19 cellular contexts compared by ENCODE assay signal in the genomic region with DNA sequence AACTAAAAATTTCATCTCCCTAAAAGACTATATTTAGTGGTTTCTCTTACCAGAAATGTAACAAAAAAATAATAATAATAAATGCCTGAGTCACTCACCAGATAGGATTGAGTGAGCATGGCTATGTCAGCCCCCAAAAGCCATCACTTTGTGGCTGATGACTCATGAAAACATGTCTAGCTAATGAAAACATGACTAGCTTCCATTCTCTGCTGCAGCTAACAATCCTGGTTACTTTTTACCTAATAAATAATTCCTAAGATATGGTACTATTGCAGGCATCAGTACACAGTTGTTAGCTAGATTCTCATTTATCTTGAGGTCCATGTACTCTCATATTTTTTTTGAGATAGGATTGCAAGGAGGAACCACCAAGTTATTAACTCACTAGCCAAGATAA.
DNase-seq lines count a peak whose midpoint lies in the region; ATAC-seq and TF ChIP-seq lines count a peak whose summit lies in the region.
"Had no signal": no experiment of that assay in that cellular context is flagged by ENCODE, and none has a peak within 500 bp of the region (broad histone marks: within the 10 kb centered on the region; RNA-seq: fewer than 3 reads in every experiment).

No MANE protein-coding gene starts in this region.

- no peak overlapping the region for H3K4me3 Mint-ChIP-seq in Calu3 (ENCODE audit: low read depth, unreplicated experiment)
- H3K4me3 Mint-ChIP-seq: activated T-helper 17 cell treated with anti-CD3 and anti-CD28 coated beads, Interleukin-2, amount 50 U/mL, for 72 hours; CD14-positive monocyte; neural progenitor cell; T-helper 17 cell had no signal

- intact Hi-C loops in Calu3 (cut with micrococcal nuclease; ENCODE audit: unreplicated experiment): no loop called here
- intact Hi-C loops in upper lobe of right lung (cut with DNase I): no loop called here

- no peak overlapping the region for H3K4me3 ChIP-seq in cardiac fibroblast (replicated peaks in 1 of 2; ENCODE audit: low read depth in 2 of 2, low read length in 2 of 2)
- H3K4me3 ChIP-seq in upper lobe of right lung: no peak overlapping the region
- H3K4me3 ChIP-seq: neural progenitor cell, psoas muscle had no signal

- H3K27me3 Mint-ChIP-seq in Calu3 (ENCODE audit: unreplicated experiment): no peaks in the 10 kb centered on the region

- no peaks in the 10 kb centered on the region for H3K36me3 Mint-ChIP-seq in Calu3 (ENCODE audit: insufficient read depth, unreplicated experiment)
- H3K36me3 Mint-ChIP-seq: CD14-positive monocyte, neural progenitor cell had no signal

- H3K27ac ChIP-seq in upper lobe of right lung: no peak overlapping the region
- H3K27ac ChIP-seq: neural progenitor cell, psoas muscle had no signal

- TF ChIP-seq CTCF in Calu3 (IDR thresholded peaks at IDR 0.05; ENCODE audit: unreplicated experiment) (no peak), cardiac fibroblast (IDR thresholded peaks at IDR 0.05; ENCODE audit: low read depth, low read length) (no peak), upper lobe of right lung (IDR thresholded peaks at IDR 0.05) (no peak)

- ATAC-seq in upper lobe of right lung: no peak
- ATAC-seq: activated T-helper 17 cell treated with anti-CD3 and anti-CD28 coated beads, Interleukin-2, amount 50 U/mL, for 72 hours; psoas muscle; T-helper 17 cell had no signal

- peak; percentile 4 for DNase-seq in Calu3
- DNase-seq in RKO (ENCODE audit: low spot score): peak; percentile 10
- peak; percentile 5 to 18 for DNase-seq in cardiac fibroblast (ENCODE audit: low read depth in 2 of 2)
- peak; percentile 89 for DNase-seq in kidney tubule cell (ENCODE audit: low spot score)
- DNase-seq in NCI-H1930 (lab: John Stamatoyannopoulos, UW): no peak
- DNase-seq in NK-92 (lab: John Stamatoyannopoulos, UW; ENCODE audit: unreplicated experiment): no peak
- no peak for DNase-seq in activated naive CD4-positive, alpha-beta T cell (lab: John Stamatoyannopoulos, UW)
- DNase-seq in upper lobe of right lung: no peak
- DNase-seq: cerebellar nuclear complex; effector memory CD4-positive, alpha-beta T cell; MM.1S; NCI-H187 treated with DMSO at 0.1 percent for 48 hours; NCI-H446; psoas muscle; SHP77; T-helper 17 cell had no signal

- no peak overlapping the region for H3K27ac Mint-ChIP-seq in Calu3 (ENCODE audit: unreplicated experiment)
- H3K27ac Mint-ChIP-seq: activated T-helper 17 cell treated with anti-CD3 and anti-CD28 coated beads, Interleukin-2, amount 50 U/mL, for 72 hours; CD14-positive monocyte; neural progenitor cell; T-helper 17 cell had no signal

- H3K9me3 ChIP-seq in upper lobe of right lung: no peaks in the 10 kb centered on the region
- H3K9me3 ChIP-seq: psoas muscle had no signal

- H3K4me1 ChIP-seq in upper lobe of right lung: no peaks in the 10 kb centered on the region
- H3K4me1 ChIP-seq: neural progenitor cell, psoas muscle had no signal

- H3K36me3 ChIP-seq in upper lobe of right lung: no peaks in the 10 kb centered on the region
- H3K36me3 ChIP-seq: neural progenitor cell had no signal

- peaks cover 11% of the 10 kb centered on the region for H3K4me1 Mint-ChIP-seq in Calu3 (ENCODE audit: low read depth, unreplicated experiment)
- H3K4me1 Mint-ChIP-seq: activated T-helper 17 cell treated with anti-CD3 and anti-CD28 coated beads, Interleukin-2, amount 50 U/mL, for 72 hours; CD14-positive monocyte; neural progenitor cell; T-helper 17 cell had no signal

- no peaks in the 10 kb centered on the region for H3K27me3 ChIP-seq in upper lobe of right lung
- H3K27me3 ChIP-seq: neural progenitor cell had no signal

- CTCF ChIA-PET in Calu3 (lab: Charles Lee): no interaction called here

- BruUV-seq in Calu3 (replicated peaks; lab: Mats Ljungman, UMichigan): no TSS peak

- no peaks in the 10 kb centered on the region for H3K9me3 Mint-ChIP-seq in Calu3 (ENCODE audit: low read depth, unreplicated experiment)
- H3K9me3 Mint-ChIP-seq: activated T-helper 17 cell treated with anti-CD3 and anti-CD28 coated beads, Interleukin-2, amount 50 U/mL, for 72 hours; neural progenitor cell had no signal

Comparison
In these comparisons a context has a peak if more than half of its experiments do, and no peak if none do; other contexts are left out.
1. DNase-seq: peak in Calu3 (single experiment), RKO (single experiment), cardiac fibroblast (2 of 2) and kidney tubule cell (single experiment); none in NCI-H1930 (0 of 2), NK-92 (single experiment), activated naive CD4-positive, alpha-beta T cell (0 of 4) and upper lobe of right lung (single experiment).